ENCODE assay signal across 15 cellular contexts in genomic region chr3:168885028-168885427, GRCh38.
DNase-seq lines count a peak whose midpoint lies in the region; ATAC-seq and TF ChIP-seq lines count a peak whose summit lies in the region.
"Had no signal": no experiment of that assay in that cellular context is flagged by ENCODE, and none has a peak within 500 bp of the region (broad histone marks: within the 10 kb centered on the region; RNA-seq: fewer than 3 reads in every experiment).

No MANE protein-coding gene starts in this region.

- no peak overlapping the region for H4K8ac ChIP-seq in IMR-90 (ENCODE audit: low read depth in 2 of 2, low read length in 2 of 2)
- H4K8ac ChIP-seq in mesenchymal stem cell (ENCODE audit: low read length) = no peak overlapping the region

- H2BK5ac ChIP-seq in IMR-90 (ENCODE audit: low read depth, low read length, poor library complexity, severe bottlenecking) (peak overlapping the region; percentile 36), mesenchymal stem cell (ENCODE audit: low read depth, low read length, poor library complexity, severe bottlenecking) (no peak overlapping the region)

- H3K4ac ChIP-seq in IMR-90 (ENCODE audit: low read depth, low read length) (no peak overlapping the region), mesenchymal stem cell (ENCODE audit: low read depth in 1 of 2, low read length in 2 of 2) (no peak overlapping the region)

- H3K23ac ChIP-seq in IMR-90 (ENCODE audit: low read depth, low read length) (no peak overlapping the region), mesenchymal stem cell (ENCODE audit: low read length in 2 of 2) (no peak overlapping the region)

- WGBS in IMR-90 (ENCODE audit: extremely low coverage in 2 of 2, insufficient read length in 1 of 2), 2 experiments = no CpG with 5 or more reads among the region's 2 CpGs
- 89% methylated on average over 1 of the region's 2 CpGs for WGBS in mesenchymal stem cell

- no peak overlapping the region for H3K4me3 ChIP-seq in AG10803 (ENCODE audit: low read length)
- H3K4me3 ChIP-seq in IMR-90 (ENCODE audit: insufficient read depth, low read depth, low read length) = no peak overlapping the region
- no peak overlapping the region for H3K4me3 ChIP-seq in cardiac fibroblast (replicated peaks in 1 of 2; ENCODE audit: low read depth in 2 of 2, low read length in 2 of 2)
- H3K4me3 ChIP-seq in mesenchymal stem cell (ENCODE audit: insufficient read depth in 1 of 2, low read depth in 1 of 2, low read length in 2 of 2) = no peak overlapping the region
- H3K4me3 ChIP-seq: coronary artery, esophagus muscularis mucosa, lung, right atrium auricular region had no signal

- no peaks in the 10 kb centered on the region; the same call in 1 of the 2 replicates for H3K9me1 ChIP-seq in IMR-90 (ENCODE audit: insufficient read depth, low read length)

- H3K79me1 ChIP-seq in IMR-90 (ENCODE audit: low read depth in 1 of 2, low read length in 2 of 2) = no peaks in the 10 kb centered on the region
- no peaks in the 10 kb centered on the region for H3K79me1 ChIP-seq in mesenchymal stem cell (replicated peaks; ENCODE audit: low read length, poor library complexity, severe bottlenecking)

- H3K14ac ChIP-seq in IMR-90 (replicated peaks; ENCODE audit: low read depth, low read length) (no peak overlapping the region), mesenchymal stem cell (ENCODE audit: low read length in 2 of 2) (no peak overlapping the region)

- BruUV-seq in IMR-90 (replicated peaks; lab: Mats Ljungman, UMichigan) = no TSS peak

- no peak overlapping the region for H2BK12ac ChIP-seq in mesenchymal stem cell (ENCODE audit: low read length in 2 of 2)

- H3K27ac ChIP-seq in IMR-90 (ENCODE audit: insufficient read depth, low read length) = no peak overlapping the region
- H3K27ac ChIP-seq in mesenchymal stem cell (ENCODE audit: low read length, poor library complexity, severe bottlenecking) = no peak overlapping the region
- H3K27ac ChIP-seq: coronary artery, esophagus muscularis mucosa, right atrium auricular region had no signal

- POLR2A ChIA-PET in IMR-90 (lab: Charles Lee; ENCODE audit: unreplicated experiment) = no interaction called here

- no peaks in the 10 kb centered on the region for H3K9me3 ChIP-seq in IMR-90 (ENCODE audit: control insufficient read depth, insufficient read depth, low read length)
- no peaks in the 10 kb centered on the region for H3K9me3 ChIP-seq in mesenchymal stem cell (ENCODE audit: control insufficient read depth, low read length)
- H3K9me3 ChIP-seq: esophagus muscularis mucosa, right atrium auricular region had no signal

- H2BK120ac ChIP-seq in IMR-90 (ENCODE audit: low read depth, low read length) (no peak overlapping the region), mesenchymal stem cell (ENCODE audit: low read depth, low read length) (no peak overlapping the region)

- dilution Hi-C loops in IMR-90 (cut with HindIII; ENCODE audit: low sequenced_read_pairs, unreplicated experiment) = no loop called here

- no peaks in the 10 kb centered on the region; the same call in 1 of the 2 replicates for H3K4me1 ChIP-seq in IMR-90 (ENCODE audit: control insufficient read depth, insufficient read depth, low read length)
- H3K4me1 ChIP-seq in mesenchymal stem cell (ENCODE audit: control insufficient read depth, insufficient read depth, low read depth, low read length) = no peaks in the 10 kb centered on the region

- H3K18ac ChIP-seq in IMR-90 (ENCODE audit: low read depth, low read length) = no peak overlapping the region
- no peak overlapping the region for H3K18ac ChIP-seq in mesenchymal stem cell (ENCODE audit: low read depth in 1 of 2, low read length in 2 of 2)

- ATAC-seq in IMR-90 (ENCODE audit: low read depth) = peak; percentile 58
- ATAC-seq in GM21825 (IDR thresholded peaks at IDR 0.05; ENCODE audit: unreplicated experiment) = no peak
- no peak for ATAC-seq in HG03520 (IDR thresholded peaks at IDR 0.05; ENCODE audit: unreplicated experiment)

- H2AFZ ChIP-seq in IMR-90 (replicated peaks; ENCODE audit: low read length, poor library complexity) (no peak overlapping the region), mesenchymal stem cell (ENCODE audit: low read depth, low read length) (no peak overlapping the region)

- H2AK5ac ChIP-seq in IMR-90 (ENCODE audit: low read depth, low read length) (no peak overlapping the region), mesenchymal stem cell (ENCODE audit: low read length, severe bottlenecking) (no peak overlapping the region)

- H3K36me3 ChIP-seq in IMR-90 (ENCODE audit: control insufficient read depth, insufficient read depth, low read length) = no peaks in the 10 kb centered on the region
- no peaks in the 10 kb centered on the region for H3K36me3 ChIP-seq in mesenchymal stem cell (ENCODE audit: control insufficient read depth in 1 of 2, insufficient read depth in 2 of 2, low read depth in 1 of 2, low read length in 2 of 2)
- H3K36me3 ChIP-seq: esophagus muscularis mucosa, right atrium auricular region had no signal

- no peak overlapping the region for H4K5ac ChIP-seq in IMR-90 (ENCODE audit: low read depth, low read length)

- no peak overlapping the region for H2AK9ac ChIP-seq in IMR-90 (replicated peaks; ENCODE audit: low read depth, low read length, poor library complexity)

- H3K9ac ChIP-seq in IMR-90 (ENCODE audit: low read depth, low read length) = no peak overlapping the region
- peak overlapping the region; percentile 66 for H3K9ac ChIP-seq in mesenchymal stem cell (ENCODE audit: low read length)

- H3K56ac ChIP-seq in IMR-90 (ENCODE audit: extremely low read depth, insufficient read depth, low read length) = no peak overlapping the region

- no peak for TF ChIP-seq RAD21 in IMR-90 (IDR thresholded peaks at IDR 0.05; ENCODE audit: low read length)

- H4K91ac ChIP-seq in IMR-90 (ENCODE audit: insufficient read depth, low read depth, low read length) (no peak overlapping the region), mesenchymal stem cell (ENCODE audit: low read length) (no peak overlapping the region)

- CTCF ChIA-PET in IMR-90 (lab: Yijun Ruan, JAX) = no interaction called here

- TF ChIP-seq CTCF in AG10803 (conservative IDR thresholded peaks at IDR 0.05; ENCODE audit: low read length) = no peak
- no peak for TF ChIP-seq CTCF in IMR-90 (conservative IDR thresholded peaks at IDR 0.05; ENCODE audit: low read depth, low read length)
- TF ChIP-seq CTCF in cardiac fibroblast (IDR thresholded peaks at IDR 0.05; ENCODE audit: low read depth, low read length) = no peak

- intact Hi-C loops in IMR-90 (cut with micrococcal nuclease) = no loop called here

- H3K27me3 ChIP-seq in IMR-90 (ENCODE audit: control insufficient read depth, insufficient read depth, low read length) = no peaks in the 10 kb centered on the region
- no peaks in the 10 kb centered on the region for H3K27me3 ChIP-seq in mesenchymal stem cell (ENCODE audit: control insufficient read depth in 1 of 2, insufficient read depth in 1 of 2, low read length in 2 of 2)
- H3K27me3 ChIP-seq: esophagus muscularis mucosa, right atrium auricular region had no signal

- no peak overlapping the region for H2BK20ac ChIP-seq in IMR-90 (ENCODE audit: low read depth, low read length)

- H2BK15ac ChIP-seq in IMR-90 (ENCODE audit: low read depth, low read length) (no peak overlapping the region), mesenchymal stem cell (ENCODE audit: low read depth, poor library complexity, severe bottlenecking) (no peak overlapping the region)

- in situ Hi-C loops in IMR-90 (cut with MboI; ENCODE audit: low sequenced_read_pairs) = no loop called here

- no peak for TF ChIP-seq POLR2A in IMR-90 (IDR thresholded peaks at IDR 0.05; ENCODE audit: low read depth, low read length)

- no peaks in the 10 kb centered on the region for H4K20me1 ChIP-seq in IMR-90 (ENCODE audit: insufficient read depth, low read length)

- H3K4me2 ChIP-seq in IMR-90 (ENCODE audit: low read depth, low read length) = peak overlapping the region; percentile 51; the same call in 1 of the 2 replicates
- H3K4me2 ChIP-seq in mesenchymal stem cell (ENCODE audit: low read length, poor library complexity, severe bottlenecking) = no peak overlapping the region

- DNase-seq in AG10803 (ENCODE audit: low read depth) (peak; percentile 13), IMR-90 (peak; percentile 79), cardiac fibroblast (ENCODE audit: low read depth in 2 of 2) (peak; percentile 31 to 88), mesenchymal stem cell (no peak), NCI-H2081 (lab: John Stamatoyannopoulos, UW) (no peak)
- no peak for DNase-seq in activated naive CD4-positive, alpha-beta T cell (lab: John Stamatoyannopoulos, UW)
- DNase-seq: activated T-cell treated with anti-CD3 and anti-CD28 coated beads, Interleukin-2, amount 50 U/mL, for 24 hours; DND-41; stimulated activated CD4-positive, alpha-beta T cell treated with anti-CD3 and anti-CD28 coated beads, Interleukin-4, amount 100 ng/mL, for 1 hour had no signal

TF ChIP-seq in IMR-90, 13 proteins besides CTCF, POLR2A, EP300 and RAD21:
- TF ChIP-seq MAZ (IDR thresholded peaks at IDR 0.05; ENCODE audit: borderline replicate concordance, low read depth, low read length) = no peak
- peak; percentile 3; the same call in 1 of the 2 replicates for TF ChIP-seq FOS (IDR thresholded peaks at IDR 0.05; ENCODE audit: low read depth, low read length)
TF ChIP-seq in IMR-90: peak in this region for 1.

Comparison
In these comparisons a context has a peak if more than half of its experiments do, and no peak if none do; other contexts are left out.
1. DNase-seq: peak in AG10803 (single experiment), IMR-90 (single experiment) and cardiac fibroblast (2 of 2); none in mesenchymal stem cell (single experiment), activated naive CD4-positive, alpha-beta T cell (0 of 4) and NCI-H2081 (0 of 2).